Comparison of ENCODE assay signal across 29 cellular contexts in the genomic region with DNA sequence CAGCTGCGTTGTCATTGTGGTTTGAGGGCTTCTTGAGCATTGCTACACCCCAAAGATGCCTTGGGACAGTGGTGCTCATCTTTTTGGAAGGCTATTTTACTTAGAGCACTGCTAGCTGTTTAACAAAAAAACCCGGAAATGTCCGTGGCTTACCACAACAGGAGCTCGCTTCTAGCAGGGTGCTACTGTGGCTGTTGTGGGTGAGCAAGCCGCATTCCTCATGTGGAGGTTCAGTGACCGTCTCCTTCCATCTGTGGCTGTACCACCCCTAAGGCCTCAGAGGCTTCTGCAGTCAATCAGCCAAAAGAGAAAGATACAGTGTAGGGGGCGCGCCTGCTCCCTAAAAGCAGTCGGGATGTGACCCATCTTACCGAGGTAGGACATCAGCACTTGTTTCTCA.
A peak's percentile ranks its signal among the peaks of the same experiment; 100 is the strongest.
DNase-seq lines count a peak whose midpoint lies in the region; ATAC-seq, FAIRE-seq and TF ChIP-seq lines count a peak whose summit lies in the region.
"Had no signal": no experiment of that assay in that cellular context is flagged by ENCODE, and none has a peak within 500 bp of the region (broad histone marks: within the 10 kb centered on the region; RNA-seq: fewer than 3 reads in every experiment).

No MANE protein-coding gene starts in this region.

- H3K27me3 ChIP-seq in H9 (ENCODE audit: insufficient read depth, low read length): peaks cover 2% of the 10 kb centered on the region; the same call in 1 of the 2 replicates
- H3K27me3 ChIP-seq: transverse colon had no signal

- no peaks in the 10 kb centered on the region for H4K20me1 ChIP-seq in H9 (ENCODE audit: control insufficient read depth, insufficient read depth, insufficient read length)

- no peaks in the 10 kb centered on the region for H3K9me3 ChIP-seq in H9 (ENCODE audit: control insufficient read depth, low read depth, low read length)
- H3K9me3 ChIP-seq: heart right ventricle, transverse colon had no signal

- no peak overlapping the region for H2BK20ac ChIP-seq in H9 (ENCODE audit: low read depth, low read length, poor library complexity, severe bottlenecking)

- TF ChIP-seq CTCF in H9 (conservative IDR thresholded peaks at IDR 0.05): 0 out of 3 replicates have a peak, but pooled peaks have one; percentile 27
- no peak for TF ChIP-seq CTCF in nephron progenitor cell (IDR thresholded peaks at IDR 0.05)

- H3K56ac ChIP-seq in H9 (ENCODE audit: insufficient read length, low read depth, low read length): no peak overlapping the region

- H3K36me3 Mint-ChIP-seq in H9 (ENCODE audit: insufficient read depth in 1 of 3, low read depth in 3 of 3) (0 out of 7 replicates have a peak, but pooled peaks cover 0 to 4% (median 0%) of the 10 kb centered on the region in 3 experiments), nephron progenitor cell (ENCODE audit: low read depth) (no peaks in the 10 kb centered on the region)
- H3K36me3 Mint-ChIP-seq: CD4-positive, CD25-positive, alpha-beta regulatory T cell had no signal

- H3K4me1 Mint-ChIP-seq in H9: peaks cover 7 to 9% of the 10 kb centered on the region in 2 experiments
- H3K4me1 Mint-ChIP-seq in nephron progenitor cell: peaks cover 5% of the 10 kb centered on the region
- H3K4me1 Mint-ChIP-seq: activated naive CD4-positive, alpha-beta T cell treated with anti-CD3 and anti-CD28 coated beads, Interleukin-2, amount 50 U/mL, for 24 hours; naive thymus-derived CD4-positive, alpha-beta T cell had no signal

- H3K23ac ChIP-seq in H9 (ENCODE audit: insufficient read length, low read depth, low read length): no peak overlapping the region

- H2AFZ ChIP-seq in H9 (ENCODE audit: low read length): no peak overlapping the region
- H2AFZ ChIP-seq: PC-9 had no signal

- H3K27me3 Mint-ChIP-seq in H9 (ENCODE audit: low read depth): peaks cover 4% of the 10 kb centered on the region
- peaks cover 10% of the 10 kb centered on the region for H3K27me3 Mint-ChIP-seq in nephron progenitor cell (ENCODE audit: low read depth, poor library complexity)
- H3K27me3 Mint-ChIP-seq: activated naive CD4-positive, alpha-beta T cell treated with anti-CD3 and anti-CD28 coated beads, Interleukin-2, amount 50 U/mL, for 24 hours; CD4-positive, CD25-positive, alpha-beta regulatory T cell had no signal

- no peaks in the 10 kb centered on the region for H3K23me2 ChIP-seq in H9 (ENCODE audit: insufficient read length, low read depth, low read length, poor library complexity, severe bottlenecking)

- H3K79me1 ChIP-seq in H9 (ENCODE audit: insufficient read depth, low read depth, low read length, poor library complexity, severe bottlenecking): no peaks in the 10 kb centered on the region

- no peak overlapping the region for H4K5ac ChIP-seq in H9 (ENCODE audit: insufficient read length, low read depth, low read length)

- no peak overlapping the region for H3K4me2 ChIP-seq in H9 (ENCODE audit: insufficient read depth, insufficient read length, low read length)
- H3K4me2 ChIP-seq: PC-9 had no signal

- DNase-seq in H9: peak; percentile 32
- DNase-seq in RCC 7860 (ENCODE audit: low spot score): peak; percentile 42
- peak; percentile 80 for DNase-seq in glomerular visceral epithelial cell (ENCODE audit: extremely low spot score)
- DNase-seq in urothelium cell line (ENCODE audit: low spot score): peak; percentile 67
- no peak for DNase-seq in nephron progenitor cell
- no peak for DNase-seq in NK-92 (lab: John Stamatoyannopoulos, UW; ENCODE audit: unreplicated experiment)
- DNase-seq: activated CD4-positive, alpha-beta T cell treated with anti-CD3 and anti-CD28 coated beads for 48 hours; activated T-cell treated with anti-CD3 and anti-CD28 coated beads for 4 hours; amniotic stem cell; CD4-positive, CD25-positive, alpha-beta regulatory T cell; foreskin melanocyte; heart right ventricle; midbrain; naive thymus-derived CD4-positive, alpha-beta T cell; NCI-H1105; NCI-H2029; NCI-H524; NK-92 treated with Interleukin-12 subunit alpha and Interleukin-12 subunit beta, amount 100 ng/mL, for 24 hours; PC-9; SHP77; stimulated activated CD4-positive, alpha-beta T cell treated with anti-CD3 and anti-CD28 coated beads, Interleukin-15, amount 100 ng/mL, for 24 hours; stimulated activated CD4-positive, alpha-beta T cell treated with anti-CD3 and anti-CD28 coated beads, Interleukin-4, amount 100 ng/mL, for 4 hours; T-helper 9 cell; transverse colon had no signal

- H2BK12ac ChIP-seq in H9 (ENCODE audit: insufficient read length, low read depth, low read length): no peak overlapping the region

- H3K14ac ChIP-seq in H9 (ENCODE audit: insufficient read depth, low read length): no peak overlapping the region

- no peak overlapping the region for H3K4ac ChIP-seq in H9 (ENCODE audit: low read depth, low read length)

- no peak overlapping the region for H3K27ac ChIP-seq in H9 (ENCODE audit: insufficient read length, low read depth, low read length)
- H3K27ac ChIP-seq: heart right ventricle, PC-9, transverse colon, VCaP had no signal

- no peak overlapping the region for H4K8ac ChIP-seq in H9 (replicated peaks; ENCODE audit: insufficient read length, low read depth, low read length)

- no peak overlapping the region for H2BK120ac ChIP-seq in H9 (ENCODE audit: low read depth, low read length, poor library complexity, severe bottlenecking)

- H2BK5ac ChIP-seq in H9 (ENCODE audit: insufficient read length, low read length): no peak overlapping the region

- H2AK5ac ChIP-seq in H9 (ENCODE audit: insufficient read length, low read length): no peak overlapping the region

- ATAC-seq in GM18868 (IDR thresholded peaks at IDR 0.05; ENCODE audit: unreplicated experiment): no peak
- ATAC-seq: HCT116; heart right ventricle; naive thymus-derived CD4-positive, alpha-beta T cell had no signal

- no peak overlapping the region for H3T11ph ChIP-seq in H9 (ENCODE audit: low read length)

- H3K27ac Mint-ChIP-seq in H9 (no peak overlapping the region), nephron progenitor cell (no peak overlapping the region)
- H3K27ac Mint-ChIP-seq: activated naive CD4-positive, alpha-beta T cell treated with anti-CD3 and anti-CD28 coated beads, Interleukin-2, amount 50 U/mL, for 24 hours; CD4-positive, CD25-positive, alpha-beta regulatory T cell; naive thymus-derived CD4-positive, alpha-beta T cell had no signal

- H3K18ac ChIP-seq in H9 (ENCODE audit: insufficient read length, low read depth, low read length): no peak overlapping the region

- H3K9me3 Mint-ChIP-seq in H9 (peaks cover 0 to 9% of the 10 kb centered on the region in 2 experiments; a peak in 3 of 5 replicates), nephron progenitor cell (peaks cover 3% of the 10 kb centered on the region)

- no peaks in the 10 kb centered on the region; the same call in 1 of the 2 replicates for H3K4me1 ChIP-seq in H9 (ENCODE audit: insufficient read depth, low read length)
- H3K4me1 ChIP-seq: heart right ventricle, transverse colon had no signal

- H3K9ac ChIP-seq in H9 (ENCODE audit: extremely low read depth, insufficient read length, low read length): no peak overlapping the region

- peak; percentile 28 for FAIRE-seq in RCC 7860 (lab: Jason Lieb, UNC)
- peak; percentile 91 for FAIRE-seq in urothelium cell line (lab: Jason Lieb, UNC)
- FAIRE-seq: GM18507 had no signal

- no peak overlapping the region for H4K91ac ChIP-seq in H9 (ENCODE audit: insufficient read length, low read depth, low read length)

- WGBS in H9 (ENCODE audit: extremely low coverage, insufficient read length, low lambda C conversion rate): no CpG with 5 or more reads among the region's 10 CpGs

- H3K79me2 ChIP-seq in H9 (ENCODE audit: insufficient read depth, low read length): no peaks in the 10 kb centered on the region

- no peak overlapping the region for H3K4me3 Mint-ChIP-seq in H9
- no peak overlapping the region for H3K4me3 Mint-ChIP-seq in nephron progenitor cell
- H3K4me3 Mint-ChIP-seq: activated naive CD4-positive, alpha-beta T cell treated with anti-CD3 and anti-CD28 coated beads, Interleukin-2, amount 50 U/mL, for 24 hours; CD4-positive, CD25-positive, alpha-beta regulatory T cell; naive thymus-derived CD4-positive, alpha-beta T cell had no signal

- H2BK15ac ChIP-seq in H9 (ENCODE audit: low read depth, low read length): no peak overlapping the region

Comparison
In these comparisons a context has a peak if more than half of its experiments do, and no peak if none do; other contexts are left out.
1. DNase-seq: peak in H9 (single experiment), RCC 7860 (single experiment), glomerular visceral epithelial cell (single experiment) and urothelium cell line (single experiment); none in nephron progenitor cell (single experiment) and NK-92 (single experiment).